11 cellular contexts compared by ENCODE assay signal in genomic region chr4:82335043-82335442, GRCh38.
"Had no signal": no experiment of that assay in that cellular context is flagged by ENCODE, and none has a peak within 500 bp of the region (broad histone marks: within the 10 kb centered on the region; RNA-seq: fewer than 3 reads in every experiment).

No MANE protein-coding gene starts in this region.

- H3K4me2 ChIP-seq: GM23338 had no signal

- H3K36me3 ChIP-seq: HAP-1 had no signal

- FAIRE-seq: H1, H54 had no signal

- H3K27ac Mint-ChIP-seq: GM23338, H9, HFFc6 had no signal

- H3K4me1 Mint-ChIP-seq: GM23338, H9 had no signal

- DNase-seq: GM23248, GOT3, H7, H9, HCEC 1CT, HFFc6 had no signal

- H3K4me3 ChIP-seq: GM23248, GM23338, HAP-1 had no signal

- H3K27ac ChIP-seq: GM23248 had no signal

- H2AFZ ChIP-seq: GM23248, GM23338 had no signal

- ATAC-seq: GM23338, HCT116 had no signal

- H3K9ac ChIP-seq: GM23248 had no signal

- H3K4me3 Mint-ChIP-seq: GM23338, H9, HFFc6 had no signal

- H3K4me1 ChIP-seq: HAP-1 had no signal

- H3K9me3 ChIP-seq: HAP-1 had no signal
